35 cellular contexts compared by ENCODE assay signal in genomic region chr18:64052772-64053171, GRCh38.
"Had no signal": no experiment of that assay in that cellular context is flagged by ENCODE, and none has a peak within 500 bp of the region (broad histone marks: within the 10 kb centered on the region; RNA-seq: fewer than 3 reads in every experiment).

No MANE protein-coding gene starts in this region.

- H3K9me3 ChIP-seq: adrenal gland, ascending aorta, body of pancreas, breast epithelium had no signal

- H3K4me1 ChIP-seq: adrenal gland, ascending aorta, body of pancreas, breast epithelium had no signal

- H3K27ac ChIP-seq: adrenal gland, ascending aorta, body of pancreas, brain microvascular endothelial cell, breast epithelium, cardiac muscle cell had no signal

- H3K27me3 ChIP-seq: adrenal gland, ascending aorta, body of pancreas, brain microvascular endothelial cell, breast epithelium, cardiac muscle cell had no signal

- ATAC-seq: activated naive CD4-positive, alpha-beta T cell treated with anti-CD3 and anti-CD28 coated beads, Interleukin-2, amount 50 U/mL, for 72 hours; activated naive CD8-positive, alpha-beta T cell treated with anti-CD3 and anti-CD28 coated beads, Interleukin-2, amount 50 U/mL, for 24 hours; activated T-cell treated with anti-CD3 and anti-CD28 coated beads, Interleukin-2, amount 50 U/mL, for 4 hours; activated T-cell treated with anti-CD3 and anti-CD28 coated beads, Interleukin-2, amount 50 U/mL, for 72 hours; activated T-helper 17 cell treated with anti-CD3 and anti-CD28 coated beads, Interleukin-2, amount 50 U/mL, for 72 hours; body of pancreas had no signal

- H3K4me3 ChIP-seq: adrenal gland, ascending aorta, body of pancreas, breast epithelium, cardiac muscle cell had no signal

- DNase-seq: activated effector memory CD4-positive, alpha-beta T cell treated with anti-CD3 and anti-CD28 coated beads, Interleukin-2, amount 50 U/mL, for 16 hours; activated effector memory CD4-positive, alpha-beta T cell treated with Interleukin-2 at 50 U/mL for 16 hours; activated gamma-delta T cell; activated gamma-delta T cell treated with Interleukin-2 at 50 U/mL for 16 hours; activated naive CD4-positive, alpha-beta T cell; activated naive CD4-positive, alpha-beta T cell treated with anti-CD3 and anti-CD28 coated beads for 36 hours; activated naive CD4-positive, alpha-beta T cell treated with anti-CD3 and anti-CD28 coated beads, Interleukin-2, amount 10 ng/mL, durations not matched to agents 7 days and 5 days; activated naive CD4-positive, alpha-beta T cell treated with anti-CD3 and anti-CD28 coated beads, Interleukin-2, amount 50 U/mL, for 16 hours; activated naive CD4-positive, alpha-beta T cell treated with Interleukin-2 at 50 U/mL for 16 hours; activated naive CD8-positive, alpha-beta T cell treated with anti-CD3 and anti-CD28 coated beads for 36 hours; activated naive CD8-positive, alpha-beta T cell treated with anti-CD3 and anti-CD28 coated beads, Interleukin-2, amount 10 ng/mL, durations not matched to agents 7 days and 5 days; activated naive CD8-positive, alpha-beta T cell treated with anti-CD3 and anti-CD28 coated beads, Interleukin-2, amount 50 U/mL, for 24 hours; activated T-cell treated with anti-CD3 and anti-CD28 coated beads for 4 hours; activated T-cell treated with anti-CD3 and anti-CD28 coated beads, Interleukin-2, amount 50 U/mL, for 1 hour; activated T-cell treated with anti-CD3 and anti-CD28 coated beads, Interleukin-2, amount 50 U/mL, for 24 hours; activated T-cell treated with anti-CD3 and anti-CD28 coated beads, Interleukin-2, amount 50 U/mL, for 4 hours; activated T-cell treated with anti-CD3 and anti-CD28 coated beads, Interleukin-2, amount 50 U/mL, for 48 hours; activated T-cell treated with anti-CD3 and anti-CD28 coated beads, Interleukin-2, amount 50 U/mL, for 72 hours; adrenal gland; amniotic stem cell; amygdala; anterior cingulate cortex; aorta; body of pancreas; brain microvascular endothelial cell; caudate nucleus; central memory CD4-positive, alpha-beta T cell; cerebellar nuclear complex had no signal

- H3K36me3 ChIP-seq: adrenal gland, ascending aorta, brain microvascular endothelial cell, breast epithelium, cardiac muscle cell had no signal

- FAIRE-seq: astrocyte, bronchial epithelial cell had no signal
